ENCODE assay signal across 18 cellular contexts in the genomic region with DNA sequence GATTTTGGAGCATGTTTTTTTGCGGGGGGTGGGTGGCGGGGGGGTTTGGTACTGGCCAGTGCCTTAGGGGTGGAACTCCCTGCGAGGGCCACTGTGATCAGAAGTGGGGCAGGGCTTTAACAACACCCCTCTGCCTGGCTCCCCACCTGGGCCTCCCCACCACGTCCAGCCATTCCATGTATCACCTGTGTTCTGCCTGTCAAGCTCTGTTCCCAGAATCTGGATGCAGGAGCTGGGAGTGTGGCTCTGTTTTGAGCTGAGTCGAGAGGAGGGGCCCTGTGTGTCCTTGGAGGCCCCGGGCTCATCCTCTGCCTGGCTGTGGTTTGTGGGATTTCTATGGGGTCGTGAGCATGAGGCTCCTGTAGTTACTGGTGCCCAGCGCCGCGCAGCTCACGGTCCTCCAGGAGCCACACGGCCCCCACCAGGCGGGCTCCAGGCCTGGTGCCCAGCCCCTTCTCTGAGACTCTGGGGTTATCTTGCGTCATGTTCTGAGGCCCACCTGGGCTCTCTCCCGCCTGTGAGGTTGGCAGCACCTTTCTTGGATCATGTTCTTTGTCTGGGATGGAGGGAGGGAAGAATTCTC. TPM values are rescaled to one million over a fixed set of nuclear protein-coding genes. Genes with fewer than 3 reads are reported as not detected.
DNase-seq lines count a peak whose midpoint lies in the region; ATAC-seq and TF ChIP-seq lines count a peak whose summit lies in the region.
"Had no signal": no experiment of that assay in that cellular context is flagged by ENCODE, and none has a peak within 500 bp of the region (broad histone marks: within the 10 kb centered on the region; RNA-seq: fewer than 3 reads in every experiment).

No MANE protein-coding gene starts in this region.

- no peaks in the 10 kb centered on the region for H3K27me3 Mint-ChIP-seq in CD4-positive, alpha-beta T cell
- H3K27me3 Mint-ChIP-seq: B cell; CD4-positive, alpha-beta memory T cell had no signal

- DNase-seq in CD4-positive, alpha-beta T cell: no peak
- peak; percentile 18 for DNase-seq in GM20000 (ENCODE audit: low spot score)
- DNase-seq in islet precursor cell: peak; percentile 49
- DNase-seq in spleen: peak; percentile 45
- DNase-seq in NCI-H526 treated with DMSO at 0.1 percent for 48 hours (lab: John Stamatoyannopoulos, UW): no peak
- DNase-seq in NCI-H524 (lab: John Stamatoyannopoulos, UW): no peak
- no peak for DNase-seq in left colon
- DNase-seq: CD4-positive, alpha-beta memory T cell; GOT3; HFFc6; IMR-90; Karpas-422; MG63; NCI-H1092 treated with DMSO at 0.1 percent for 48 hours; NCI-H2081 treated with DMSO at 0.1 percent for 48 hours; NCI-H510A had no signal

- POLR2A ChIA-PET in CD4-positive, alpha-beta T cell (lab: Charles Lee): no interaction called here

- no peak overlapping the region for H3K4me3 ChIP-seq in spleen
- H3K4me3 ChIP-seq: MG63 had no signal

- H3K9me3 ChIP-seq in CD4-positive, alpha-beta T cell (ENCODE audit: control insufficient read depth, low read length): no peaks in the 10 kb centered on the region
- H3K9me3 ChIP-seq in spleen: no peaks in the 10 kb centered on the region
- H3K9me3 ChIP-seq: MG63 had no signal

- intact Hi-C loops in CD4-positive, alpha-beta T cell (cut with DNase I, micrococcal nuclease): no loop called here
- intact Hi-C loops in spleen (cut with DNase I; ENCODE audit: low total_unique reads) (no loop called here), left colon (cut with DNase I, micrococcal nuclease) (no loop called here)

- H3K4me3 Mint-ChIP-seq in CD4-positive, alpha-beta T cell: no peak overlapping the region
- H3K4me3 Mint-ChIP-seq: B cell; CD4-positive, alpha-beta memory T cell; HFFc6 had no signal

- no peak for TF ChIP-seq CTCF in CD4-positive, alpha-beta T cell (IDR thresholded peaks at IDR 0.05)
- TF ChIP-seq CTCF in GM20000 (IDR thresholded peaks at IDR 0.05; ENCODE audit: extremely low read depth, missing control alignments) (no peak), spleen (IDR thresholded peaks at IDR 0.05 in 8 of 11, conservative IDR thresholded peaks at IDR 0.05 in 3 of 11) (no peak)

- no peak for TF ChIP-seq POLR2A in spleen (IDR thresholded peaks at IDR 0.05)

- no peak for ATAC-seq in CD4-positive, alpha-beta T cell (ENCODE audit: poor library complexity)
- ATAC-seq in left colon: no peak
- ATAC-seq: Panc1 had no signal

- peaks cover 11% of the 10 kb centered on the region for H3K4me1 Mint-ChIP-seq in CD4-positive, alpha-beta T cell (ENCODE audit: low read depth)
- H3K4me1 Mint-ChIP-seq: B cell had no signal

- H3K36me3 Mint-ChIP-seq in CD4-positive, alpha-beta T cell (ENCODE audit: low read depth): peaks cover 96% of the 10 kb centered on the region

- CTCF ChIA-PET in CD4-positive, alpha-beta T cell (lab: Charles Lee): no interaction called here

- H3K9me3 Mint-ChIP-seq in CD4-positive, alpha-beta T cell: no peaks in the 10 kb centered on the region
- H3K9me3 Mint-ChIP-seq: HFFc6 had no signal

- H3K27ac ChIP-seq in CD4-positive, alpha-beta T cell (ENCODE audit: low read depth, low read length): no peak overlapping the region
- no peak overlapping the region for H3K27ac ChIP-seq in spleen

- peak overlapping the region; percentile 30 for H3K27ac Mint-ChIP-seq in CD4-positive, alpha-beta T cell
- H3K27ac Mint-ChIP-seq: B cell, HFFc6 had no signal

- H3K27me3 ChIP-seq in CD4-positive, alpha-beta T cell (ENCODE audit: control insufficient read depth, insufficient read depth, low read length): no peaks in the 10 kb centered on the region
- H3K27me3 ChIP-seq in spleen (replicated peaks in 1 of 7): no peaks in the 10 kb centered on the region
- H3K27me3 ChIP-seq: MG63 had no signal

- WGBS in spleen, 5 donors: 86 to 97% (median 91%) methylated on average over 10 to 15 of the region's 15 CpGs

- peaks cover 0 to 100% (median 90%) of the 10 kb centered on the region in 6 donors for H3K36me3 ChIP-seq in spleen

- no peaks in the 10 kb centered on the region for H3K4me1 ChIP-seq in spleen

RNA-seq across cellular contexts. Expression of a gene that starts 29.6 kb away (rescaled TPM):
- 100 to 1,000 TPM; 142 to 145 TPM for total RNA-seq in CD4-positive, alpha-beta T cell
- total RNA-seq in spleen: 100 to 1,000 TPM in 5 of 7 donors, 10 to 100 TPM in 2; 74.2 to 227 (median 145) TPM
- 10 to 100 TPM in 1 of 3 donors, 1 to 10 TPM in 2; 6.3 to 20.9 (median 8.8) TPM for polyA plus RNA-seq in spleen
- 10 to 100 TPM; 19.1 to 20.2 TPM for total RNA-seq in left colon

Comparison
In these comparisons a context has a peak if more than half of its experiments do, and no peak if none do; other contexts are left out.
1. DNase-seq: peak in GM20000 (single experiment), islet precursor cell (single experiment) and spleen (single experiment); none in CD4-positive, alpha-beta T cell (0 of 10), NCI-H526 treated with DMSO at 0.1 percent for 48 hours (single experiment), NCI-H524 (0 of 2) and left colon (0 of 2).